16 cellular contexts compared by ENCODE assay signal in the genomic region with DNA sequence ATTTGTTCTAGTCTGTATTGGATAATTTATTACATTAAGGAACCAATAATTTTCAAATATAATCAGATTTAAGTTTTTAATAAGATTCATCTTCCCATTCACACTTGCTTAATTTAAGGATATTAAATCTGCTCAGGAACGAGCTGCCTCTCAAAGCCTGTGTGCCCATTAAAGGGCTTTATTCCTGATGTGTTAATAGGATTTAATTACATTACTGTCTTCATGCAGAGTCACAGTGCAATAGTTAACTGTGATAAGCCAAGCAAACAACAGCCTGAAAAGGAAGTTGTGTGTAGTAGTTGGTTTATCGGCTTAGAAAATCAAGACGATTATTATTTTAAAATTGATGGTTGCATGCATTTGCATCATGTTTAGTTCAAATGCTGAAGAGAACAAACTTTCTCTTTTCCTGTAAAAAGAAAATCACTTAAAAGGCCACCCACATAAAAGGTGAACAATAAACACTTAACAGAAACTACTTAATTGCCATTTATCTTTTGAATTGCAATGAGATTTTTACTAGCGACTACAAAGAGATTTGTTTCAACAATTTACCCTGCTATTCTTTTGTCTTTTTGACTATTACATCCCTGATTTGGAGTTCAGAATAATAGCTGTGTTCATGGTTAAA.
DNase-seq lines count a peak whose midpoint lies in the region; ATAC-seq, FAIRE-seq and TF ChIP-seq lines count a peak whose summit lies in the region.
"Had no signal": no experiment of that assay in that cellular context is flagged by ENCODE, and none has a peak within 500 bp of the region (broad histone marks: within the 10 kb centered on the region; RNA-seq: fewer than 3 reads in every experiment).

No MANE protein-coding gene starts in this region.

- H4K20me1 ChIP-seq in GM23338 (replicated peaks; ENCODE audit: insufficient read depth) (no peaks in the 10 kb centered on the region), H1 (replicated peaks in 1 of 2; ENCODE audit: control insufficient read depth in 1 of 2, insufficient read depth in 2 of 2, low read length in 2 of 2) (no peaks in the 10 kb centered on the region), PC-3 (ENCODE audit: low read length) (no peaks in the 10 kb centered on the region)

- H3K23ac ChIP-seq in H1 (ENCODE audit: insufficient read length), result no peak overlapping the region

- H3K4me3 ChIP-seq in A673 (ENCODE audit: low read depth, low read length, poor library complexity, severe bottlenecking) (no peak overlapping the region), GM23338 (0 out of 2 replicates have a peak overlapping the region, but pooled peaks have one; percentile 1), H1 (ENCODE audit: extremely low read depth in 1 of 4, insufficient read depth in 2 of 4, low read depth in 3 of 4, low read length in 4 of 4) (peak overlapping the region in 1 of 4 experiments; percentile 3; a peak in 1 of 8 replicates), gastroesophageal sphincter (no peak overlapping the region), PC-3 (ENCODE audit: low read length) (no peak overlapping the region)
- H3K4me3 ChIP-seq: MG63 had no signal

- CTCF ChIA-PET in A673 (lab: Charles Lee), result no interaction called here
- CTCF ChIA-PET in H1 (lab: Charles Lee; ENCODE audit: partially characterized antibody), result no interaction called here
- CTCF ChIA-PET in PC-3 (lab: Charles Lee), result no interaction called here

- H3K9me3 ChIP-seq in A673 (ENCODE audit: low read depth, low read length, poor library complexity, severe bottlenecking) (no peaks in the 10 kb centered on the region), H1 (ENCODE audit: insufficient read depth in 2 of 2, low read depth in 1 of 2, low read length in 1 of 2) (peaks cover 13 to 14% of the 10 kb centered on the region in 2 experiments), gastroesophageal sphincter (peaks cover 0 to 9% (median 0%) of the 10 kb centered on the region in 3 donors), PC-3 (ENCODE audit: low read length) (no peaks in the 10 kb centered on the region)
- H3K9me3 ChIP-seq: MG63 had no signal

- H3K56ac ChIP-seq in H1 (replicated peaks; ENCODE audit: insufficient read length, low read depth, low read length), result no peak overlapping the region

- POLR2A ChIA-PET in A673 (lab: Charles Lee; ENCODE audit: low non-redundant PET), result no interaction called here
- POLR2A ChIA-PET in H1 (lab: Charles Lee; ENCODE audit: partially characterized antibody), result interaction anchor here (1.0 to 1.6 kb wide), 2 partner anchors 12 to 1319 kb away, joined by 3 to 4 read pairs; no protein-coding TSS in a partner anchor
- POLR2A ChIA-PET in PC-3 (lab: Charles Lee; ENCODE audit: unreplicated experiment), result interaction anchor here (0.7 kb wide), 1 partner anchor 217 kb away, joined by 4 read pairs; no protein-coding TSS in a partner anchor

- peak overlapping the region; percentile 96 for H3K27ac Mint-ChIP-seq in GM23338
- H3K27ac Mint-ChIP-seq: B cell; CD4-positive, alpha-beta memory T cell had no signal

- H3K4me1 ChIP-seq in A673 (ENCODE audit: insufficient read depth, low read length, poor library complexity, severe bottlenecking) (peaks cover 7% of the 10 kb centered on the region), GM23338 (ENCODE audit: insufficient read depth) (peaks cover 39% of the 10 kb centered on the region), H1 (replicated peaks in 1 of 4; ENCODE audit: control insufficient read depth in 3 of 4, insufficient read depth in 4 of 4, low read length in 3 of 4) (peaks cover 6 to 19% (median 17%) of the 10 kb centered on the region in 4 experiments; a peak in 6 of 7 replicates), gastroesophageal sphincter (no peaks in the 10 kb centered on the region), PC-3 (ENCODE audit: insufficient read depth, low read length) (no peaks in the 10 kb centered on the region)

- intact Hi-C loops in A673 (cut with micrococcal nuclease; ENCODE audit: unreplicated experiment), result no loop called here
- intact Hi-C loops in PC-3 (cut with micrococcal nuclease), result no loop called here

- no peak for TF ChIP-seq RAD21 in H1 (IDR thresholded peaks at IDR 0.05 in 1 of 2, conservative IDR thresholded peaks at IDR 0.05 in 1 of 2; ENCODE audit: low read depth in 2 of 2, low read length in 2 of 2)

- no peak for TF ChIP-seq EP300 in H1 (IDR thresholded peaks at IDR 0.05; ENCODE audit: borderline replicate concordance in 1 of 2, low read depth in 2 of 2, low read length in 2 of 2)
- no peak for TF ChIP-seq EP300 in gastroesophageal sphincter (IDR thresholded peaks at IDR 0.05)

- H3K79me1 ChIP-seq in H1 (ENCODE audit: low read depth, low read length), result no peaks in the 10 kb centered on the region

- no peak overlapping the region for H3K27ac ChIP-seq in A673 (ENCODE audit: low read depth, low read length, poor library complexity, severe bottlenecking)
- H3K27ac ChIP-seq in GM23338 (ENCODE audit: low read depth), result peak overlapping the region; percentile 92
- H3K27ac ChIP-seq in H1 (ENCODE audit: low read depth, low read length), result no peak overlapping the region
- no peak overlapping the region for H3K27ac ChIP-seq in gastroesophageal sphincter
- no peak overlapping the region for H3K27ac ChIP-seq in PC-3 (ENCODE audit: low read length)
- H3K27ac ChIP-seq: KMS-11 had no signal

- H4K91ac ChIP-seq in H1 (replicated peaks; ENCODE audit: insufficient read length, low read length), result peak overlapping the region; percentile 75

- TF ChIP-seq POLR2A in H1 (IDR thresholded peaks at IDR 0.05; ENCODE audit: control extremely low read depth in 1 of 2, low read depth in 2 of 2, low read length in 2 of 2), result no peak
- TF ChIP-seq POLR2A in gastroesophageal sphincter (IDR thresholded peaks at IDR 0.05), result no peak

- H3K14ac ChIP-seq in H1 (ENCODE audit: insufficient read length), result no peak overlapping the region

- peak overlapping the region; percentile 88 for H3K4ac ChIP-seq in H1 (replicated peaks; ENCODE audit: insufficient read length, low read depth, low read length)

- TF ChIP-seq CTCF in A673 (conservative IDR thresholded peaks at IDR 0.05; ENCODE audit: low read depth, low read length) (no peak), GM23338 (conservative IDR thresholded peaks at IDR 0.05; ENCODE audit: low read depth in 2 of 2) (no peak), H1 (IDR thresholded peaks at IDR 0.05; ENCODE audit: control extremely low read depth in 1 of 3, insufficient read depth in 1 of 3, low read depth in 1 of 3, low read length in 3 of 3) (no peak), gastroesophageal sphincter (IDR thresholded peaks at IDR 0.05) (no peak), PC-3 (conservative IDR thresholded peaks at IDR 0.05; ENCODE audit: low read depth, low read length) (no peak)

- H3K4me2 ChIP-seq in GM23338 (peak overlapping the region; percentile 7), H1 (ENCODE audit: insufficient read depth in 1 of 2, low read depth in 2 of 2, low read length in 2 of 2) (peak overlapping the region; percentile 35 to 54; a peak in 1 of 4 replicates), PC-3 (ENCODE audit: low read length) (no peak overlapping the region)
- H3K4me2 ChIP-seq: KMS-11 had no signal

- peaks cover 18% of the 10 kb centered on the region for H3K36me3 Mint-ChIP-seq in GM23338 (ENCODE audit: low read depth)
- H3K36me3 Mint-ChIP-seq: CD4-positive, alpha-beta memory T cell had no signal

- H3K18ac ChIP-seq in H1 (ENCODE audit: extremely low read depth, low read length), result no peak overlapping the region; the same call in 1 of the 2 replicates

- H2BK12ac ChIP-seq in H1 (ENCODE audit: low read depth, low read length), result no peak overlapping the region

- no peaks in the 10 kb centered on the region for H3F3A ChIP-seq in GM23338 (replicated peaks; ENCODE audit: low read depth)
- no peaks in the 10 kb centered on the region for H3F3A ChIP-seq in PC-3 (ENCODE audit: low read length, unreplicated experiment)

- H3K36me3 ChIP-seq in A673 (ENCODE audit: insufficient read depth, low read length, poor library complexity, severe bottlenecking) (no peaks in the 10 kb centered on the region), GM23338 (ENCODE audit: insufficient read depth) (0 out of 2 replicates have a peak, but pooled peaks cover 9% of the 10 kb centered on the region), H1 (ENCODE audit: control insufficient read depth in 2 of 4, insufficient read depth in 4 of 4, low read length in 3 of 4) (peaks cover 0 to 9% (median 0%) of the 10 kb centered on the region in 4 experiments; a peak in 1 of 8 replicates), gastroesophageal sphincter (no peaks in the 10 kb centered on the region), PC-3 (ENCODE audit: low read depth, low read length) (no peaks in the 10 kb centered on the region)
- H3K36me3 ChIP-seq: MG63 had no signal

- H3K27me3 ChIP-seq in A673 (replicated peaks; ENCODE audit: insufficient read depth, low read depth, low read length, poor library complexity) (peaks cover 70% of the 10 kb centered on the region), GM23338 (ENCODE audit: insufficient read depth) (no peaks in the 10 kb centered on the region), H1 (replicated peaks in 1 of 4; ENCODE audit: control insufficient read depth in 3 of 4, extremely low read depth in 1 of 4, insufficient read depth in 3 of 4, low read length in 3 of 4) (no peaks in the 10 kb centered on the region), gastroesophageal sphincter (no peaks in the 10 kb centered on the region), PC-3 (ENCODE audit: low read length) (peaks cover 46% of the 10 kb centered on the region)
- H3K27me3 ChIP-seq: MG63 had no signal

- H2AK5ac ChIP-seq in H1 (ENCODE audit: low read depth, low read length), result no peak overlapping the region

- H3K9me3 Mint-ChIP-seq in GM23338, result peaks cover 21% of the 10 kb centered on the region

- BruUV-seq in A673 (replicated peaks; lab: Mats Ljungman, UMichigan), result no TSS peak
- no TSS peak for BruUV-seq in PC-3 (replicated peaks; lab: Mats Ljungman, UMichigan)

- H2AFZ ChIP-seq in GM23338 (no peak overlapping the region), H1 (ENCODE audit: low read length) (no peak overlapping the region), PC-3 (ENCODE audit: low read length) (no peak overlapping the region)

- no peak overlapping the region for H2BK15ac ChIP-seq in H1 (ENCODE audit: low read length)

- no peak overlapping the region for H3K4me3 Mint-ChIP-seq in GM23338
- H3K4me3 Mint-ChIP-seq: B cell; CD4-positive, alpha-beta memory T cell had no signal

- H2BK20ac ChIP-seq in H1 (ENCODE audit: low read length), result no peak overlapping the region

- peaks cover 1% of the 10 kb centered on the region for H3K27me3 Mint-ChIP-seq in GM23338 (ENCODE audit: insufficient read depth, low read depth, poor library complexity)

- H3K9me2 ChIP-seq in GM23338 (ENCODE audit: insufficient read depth) (peaks cover 14% of the 10 kb centered on the region; the same call in 1 of the 2 replicates), PC-3 (replicated peaks; ENCODE audit: low read length) (no peaks in the 10 kb centered on the region)

- DNase-seq in A673 (ENCODE audit: low spot score) (peak; percentile 8), GM23338 (ENCODE audit: low spot score) (peak; percentile 18), NCI-H526 treated with DMSO at 0.1 percent for 48 hours (lab: John Stamatoyannopoulos, UW) (peak; percentile 39), H1 (ENCODE audit: low read depth in 1 of 2, low spot score in 2 of 2) (no peak), PC-3 (no peak), NCI-H2081 treated with DMSO at 0.1 percent for 48 hours (lab: John Stamatoyannopoulos, UW) (no peak), retina (no peak)
- DNase-seq: CD4-positive, alpha-beta memory T cell; MG63; NCI-H1436; T-helper 1 cell had no signal

- no peak for FAIRE-seq in H1 (lab: Jason Lieb, UNC)
- FAIRE-seq: H54, HepG2 had no signal

- peaks cover 48% of the 10 kb centered on the region for H3K4me1 Mint-ChIP-seq in GM23338
- H3K4me1 Mint-ChIP-seq: B cell; CD4-positive, alpha-beta memory T cell had no signal

- H4K8ac ChIP-seq in H1 (ENCODE audit: extremely low read depth, insufficient read depth, low read length), result no peak overlapping the region

- ATAC-seq in GM23338 (peak; percentile 40), gastroesophageal sphincter (no peak), PC-3 (no peak)
- ATAC-seq: HepG2 had no signal

- H2BK5ac ChIP-seq in H1 (ENCODE audit: low read depth, low read length), result no peak overlapping the region

- no peak overlapping the region for H3K9ac ChIP-seq in H1 (replicated peaks in 1 of 4; ENCODE audit: extremely low read depth in 1 of 4, low read depth in 3 of 4, low read length in 3 of 4)
- no peak overlapping the region for H3K9ac ChIP-seq in PC-3 (ENCODE audit: low read length)
- H3K9ac ChIP-seq: KMS-11 had no signal

- H3K79me2 ChIP-seq in GM23338 (replicated peaks; ENCODE audit: insufficient read depth) (no peaks in the 10 kb centered on the region), H1 (ENCODE audit: control insufficient read depth in 1 of 2, insufficient read depth in 2 of 2, low read length in 2 of 2) (no peaks in the 10 kb centered on the region), PC-3 (ENCODE audit: low read length) (no peaks in the 10 kb centered on the region)

- 14% methylated on average over 4 of the region's 4 CpGs; no CpG with 5 or more reads in 1 of the 2 experiments for WGBS in H1 (ENCODE audit: extremely low coverage in 1 of 2, insufficient coverage in 1 of 2, insufficient read length in 1 of 2, insufficient replicate concordance in 2 of 2, low coverage in 1 of 2, low lambda C conversion rate in 2 of 2, missing lambda C conversion rate in 1 of 2), 2 experiments
- 51 to 58% methylated on average over 4 of the region's 4 CpGs for WGBS in gastroesophageal sphincter (ENCODE audit: low coverage in 1 of 2), 2 donors

- peak overlapping the region; percentile 97 for H4K5ac ChIP-seq in H1 (ENCODE audit: insufficient read length, low read depth, low read length)

- H2BK120ac ChIP-seq in H1 (replicated peaks; ENCODE audit: low read depth, low read length), result peak overlapping the region; percentile 89

- H3K23me2 ChIP-seq in H1 (ENCODE audit: low read depth, low read length), result no peaks in the 10 kb centered on the region

Comparison
In these comparisons a context has a peak if more than half of its experiments do, and no peak if none do; other contexts are left out.
1. DNase-seq: peak in A673 (single experiment), GM23338 (single experiment) and NCI-H526 treated with DMSO at 0.1 percent for 48 hours (single experiment); none in H1 (0 of 2), PC-3 (single experiment), NCI-H2081 treated with DMSO at 0.1 percent for 48 hours (single experiment) and retina (single experiment).